ENCODE assay signal across 24 cellular contexts in the genomic region with DNA sequence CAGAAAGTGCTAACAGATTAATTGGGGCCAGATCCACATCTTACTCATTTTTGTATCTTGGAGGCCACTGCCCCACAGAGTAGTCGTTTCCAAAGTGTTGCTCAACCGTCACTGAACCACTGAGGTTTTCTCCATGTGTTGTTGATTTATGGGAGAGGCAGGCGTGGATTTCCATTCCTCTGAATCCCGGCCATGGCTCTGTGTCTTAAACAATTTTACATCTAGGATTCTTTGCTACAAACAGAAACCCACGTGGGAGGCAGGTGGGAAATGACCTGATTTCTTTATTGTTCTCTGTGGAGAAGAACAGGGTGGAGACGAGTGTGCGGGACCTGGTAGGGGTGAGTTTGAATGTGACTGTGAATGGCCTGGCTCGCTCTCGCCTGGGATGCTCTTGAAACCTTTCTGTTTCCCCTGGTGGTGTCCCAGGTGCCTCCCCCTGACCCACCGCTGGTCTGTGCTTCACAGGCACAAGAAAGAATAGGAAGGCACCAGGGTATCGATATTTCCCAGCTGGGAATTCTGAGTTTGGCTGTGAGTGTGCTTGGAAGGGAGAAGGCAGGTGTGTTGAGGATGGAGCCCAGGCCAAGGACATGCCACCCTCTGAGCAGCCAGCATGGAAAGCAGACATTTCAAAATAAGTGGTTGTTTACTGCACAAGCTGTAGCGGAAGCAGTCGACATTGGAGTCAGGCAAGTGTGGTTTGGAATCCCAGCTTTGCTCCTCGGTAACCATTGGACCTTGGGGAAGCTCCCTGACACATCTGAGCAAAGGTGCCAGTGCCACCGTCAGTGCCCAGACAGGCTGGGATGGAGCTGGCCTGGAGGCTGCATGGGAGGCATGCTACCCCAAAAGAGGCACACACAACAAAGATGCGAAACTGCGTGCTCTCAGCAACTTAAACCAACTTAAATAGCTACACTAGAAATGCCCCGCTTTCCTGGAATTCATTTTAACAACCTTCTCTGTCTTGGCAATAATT. TPM values are rescaled to one million over a fixed set of nuclear protein-coding genes. Genes with fewer than 3 reads are reported as not detected.
DNase-seq lines count a peak whose midpoint lies in the region; ATAC-seq and TF ChIP-seq lines count a peak whose summit lies in the region.
"Had no signal": no experiment of that assay in that cellular context is flagged by ENCODE, and none has a peak within 500 bp of the region (broad histone marks: within the 10 kb centered on the region; RNA-seq: fewer than 3 reads in every experiment).

No MANE protein-coding gene starts in this region.

- DNase-seq in AG20443 (ENCODE audit: low spot score) (peak; percentile 94), HFF-Myc (ENCODE audit: extremely low read depth, low read depth) (peak; percentile 11), fibroblast of peridontal ligament (ENCODE audit: extremely low read depth) (peak; percentile 95), osteocyte (ENCODE audit: extremely low spot score, unreplicated experiment) (peak; percentile 66)
- no peak for DNase-seq in stimulated activated CD4-positive, alpha-beta T cell treated with anti-CD3 and anti-CD28 coated beads, Interleukin-4, amount 100 ng/mL, for 4 hours
- DNase-seq in activated T-helper 1 cell treated with anti-CD3 and anti-CD28 coated beads, Interleukin-12 subunit alpha, Interleukin-12 subunit beta, Interleukin-2, Interleukin-4 antibody, amounts not matched to agents 30 ng/mL and 10 ng/mL and 1 ng/mL, durations not matched to agents 14 hours and 24 hours and 36 hours (ENCODE audit: low spot score): no peak
- DNase-seq: activated gamma-delta T cell treated with Interleukin-2 at 50 U/mL for 16 hours; KBM-7; kidney glomerular epithelial cell; MV-4-11; NCI-H2081; NCI-H510A treated with DMSO at 0.1 percent for 48 hours; occipital lobe; SIG-M5; small intestine; stimulated activated CD4-positive, alpha-beta T cell treated with anti-CD3 and anti-CD28 coated beads, Interleukin-4, amount 100 ng/mL, for 24 hours; stimulated activated CD8-positive, alpha-beta memory T cell treated with anti-CD3 and anti-CD28 coated beads, Interleukin-4, amount 100 ng/mL, for 48 hours; T-helper 17 cell; testis had no signal

- no peak for ATAC-seq in HG03039 (IDR thresholded peaks at IDR 0.05; ENCODE audit: unreplicated experiment)
- ATAC-seq: T-helper 17 cell, WTC11 had no signal

- H3K4me3 Mint-ChIP-seq in osteocyte (ENCODE audit: unreplicated experiment): no peak overlapping the region
- no peak overlapping the region for H3K4me3 Mint-ChIP-seq in activated T-helper 1 cell treated with anti-CD3 and anti-CD28 coated beads, Interleukin-12 subunit alpha, Interleukin-12 subunit beta, Interleukin-2, Interleukin-4 antibody, amounts not matched to agents 30 ng/mL and 10 ng/mL and 1 ng/mL, durations not matched to agents 14 hours and 24 hours and 36 hours
- H3K4me3 Mint-ChIP-seq: dendritic cell treated with granulocyte-macrophage colony-stimulating factor and Interleukin-4, amounts not matched to agents 40 ng/mL and 50 ng/mL, for 4 days; T-helper 17 cell; WTC11 had no signal

- no peak for TF ChIP-seq CTCF in HFF-Myc (IDR thresholded peaks at IDR 0.05; ENCODE audit: low read depth, low read length, missing control alignments)
- TF ChIP-seq CTCF in osteocyte (IDR thresholded peaks at IDR 0.05): no peak

- no peaks in the 10 kb centered on the region for H3K4me1 Mint-ChIP-seq in osteocyte (ENCODE audit: unreplicated experiment)
- peaks cover 6% of the 10 kb centered on the region for H3K4me1 Mint-ChIP-seq in activated T-helper 1 cell treated with anti-CD3 and anti-CD28 coated beads, Interleukin-12 subunit alpha, Interleukin-12 subunit beta, Interleukin-2, Interleukin-4 antibody, amounts not matched to agents 30 ng/mL and 10 ng/mL and 1 ng/mL, durations not matched to agents 14 hours and 24 hours and 36 hours (ENCODE audit: low read depth)
- H3K4me1 Mint-ChIP-seq: WTC11 had no signal

- H3K27me3 Mint-ChIP-seq in osteocyte (ENCODE audit: unreplicated experiment): no peaks in the 10 kb centered on the region
- H3K27me3 Mint-ChIP-seq in activated T-helper 1 cell treated with anti-CD3 and anti-CD28 coated beads, Interleukin-12 subunit alpha, Interleukin-12 subunit beta, Interleukin-2, Interleukin-4 antibody, amounts not matched to agents 30 ng/mL and 10 ng/mL and 1 ng/mL, durations not matched to agents 14 hours and 24 hours and 36 hours (ENCODE audit: insufficient read depth): no peaks in the 10 kb centered on the region
- H3K27me3 Mint-ChIP-seq: dendritic cell treated with granulocyte-macrophage colony-stimulating factor and Interleukin-4, amounts not matched to agents 40 ng/mL and 50 ng/mL, for 4 days; T-helper 17 cell had no signal

- peaks cover 65% of the 10 kb centered on the region for H3K36me3 Mint-ChIP-seq in osteocyte (ENCODE audit: unreplicated experiment)
- H3K36me3 Mint-ChIP-seq in activated T-helper 1 cell treated with anti-CD3 and anti-CD28 coated beads, Interleukin-12 subunit alpha, Interleukin-12 subunit beta, Interleukin-2, Interleukin-4 antibody, amounts not matched to agents 30 ng/mL and 10 ng/mL and 1 ng/mL, durations not matched to agents 14 hours and 24 hours and 36 hours (ENCODE audit: low read depth): peaks cover 68% of the 10 kb centered on the region

- H3K27ac Mint-ChIP-seq in osteocyte (ENCODE audit: unreplicated experiment): no peak overlapping the region
- H3K27ac Mint-ChIP-seq in activated T-helper 1 cell treated with anti-CD3 and anti-CD28 coated beads, Interleukin-12 subunit alpha, Interleukin-12 subunit beta, Interleukin-2, Interleukin-4 antibody, amounts not matched to agents 30 ng/mL and 10 ng/mL and 1 ng/mL, durations not matched to agents 14 hours and 24 hours and 36 hours: no peak overlapping the region
- H3K27ac Mint-ChIP-seq: dendritic cell treated with granulocyte-macrophage colony-stimulating factor and Interleukin-4, amounts not matched to agents 40 ng/mL and 50 ng/mL, for 4 days; T-helper 17 cell; WTC11 had no signal

- H3K4me3 ChIP-seq in HFF-Myc (replicated peaks; ENCODE audit: low read depth, low read length): no peak overlapping the region
- H3K4me3 ChIP-seq: BLaER1 treated with 17β-estradiol and CSF1 and Interleukin-3, amounts not matched to agents 10 nM and 100 nM; hepatocyte; testis had no signal

- intact Hi-C loops in activated T-helper 1 cell treated with anti-CD3 and anti-CD28 coated beads, Interleukin-12 subunit alpha, Interleukin-12 subunit beta, Interleukin-2, Interleukin-4 antibody, amounts not matched to agents 30 ng/mL and 10 ng/mL and 1 ng/mL, durations not matched to agents 14 hours and 24 hours and 36 hours (cut with micrococcal nuclease): no loop called here

- no peaks in the 10 kb centered on the region for H3K9me3 Mint-ChIP-seq in osteocyte (ENCODE audit: unreplicated experiment)
- H3K9me3 Mint-ChIP-seq in activated T-helper 1 cell treated with anti-CD3 and anti-CD28 coated beads, Interleukin-12 subunit alpha, Interleukin-12 subunit beta, Interleukin-2, Interleukin-4 antibody, amounts not matched to agents 30 ng/mL and 10 ng/mL and 1 ng/mL, durations not matched to agents 14 hours and 24 hours and 36 hours: no peaks in the 10 kb centered on the region
- H3K9me3 Mint-ChIP-seq: dendritic cell treated with granulocyte-macrophage colony-stimulating factor and Interleukin-4, amounts not matched to agents 40 ng/mL and 50 ng/mL, for 4 days; WTC11 had no signal

RNA-seq across cellular contexts. Expression of gene LPIN1, which starts 50.0 kb away (rescaled TPM):
- total RNA-seq in osteocyte: 24.1 and 26.7 TPM in 2 replicates
- total RNA-seq in activated T-helper 1 cell treated with anti-CD3 and anti-CD28 coated beads, Interleukin-12 subunit alpha, Interleukin-12 subunit beta, Interleukin-2, Interleukin-4 antibody, amounts not matched to agents 30 ng/mL and 10 ng/mL and 1 ng/mL, durations not matched to agents 14 hours and 24 hours and 36 hours: 46.0 and 49.5 TPM in 2 replicates

Comparison
In these comparisons a context has a peak if more than half of its experiments do, and no peak if none do; other contexts are left out.
1. DNase-seq: peak in AG20443 (single experiment), HFF-Myc (single experiment), fibroblast of peridontal ligament (single experiment) and osteocyte (single experiment); none in stimulated activated CD4-positive, alpha-beta T cell treated with anti-CD3 and anti-CD28 coated beads, Interleukin-4, amount 100 ng/mL, for 4 hours (0 of 2) and activated T-helper 1 cell treated with anti-CD3 and anti-CD28 coated beads, Interleukin-12 subunit alpha, Interleukin-12 subunit beta, Interleukin-2, Interleukin-4 antibody, amounts not matched to agents 30 ng/mL and 10 ng/mL and 1 ng/mL, durations not matched to agents 14 hours and 24 hours and 36 hours (single experiment).